ENCODE assay signal across 3 cellular contexts in genomic region chr9:38030658-38031057, GRCh38.
TF ChIP-seq lines count a peak whose summit lies in the region.

No MANE protein-coding gene starts in this region.

TF ChIP-seq in SK-N-SH, 30 proteins besides CTCF, POLR2A, EP300 and RAD21:
- no peak for TF ChIP-seq NFIC (IDR thresholded peaks at IDR 0.05; ENCODE audit: borderline replicate concordance)
- TF ChIP-seq TCF12 (IDR thresholded peaks at IDR 0.05): no peak
- TF ChIP-seq FOXJ3 (CRISPR knock-in tag; IDR thresholded peaks at IDR 0.05): no peak
- no peak for TF ChIP-seq RFX5 (IDR thresholded peaks at IDR 0.05; ENCODE audit: low read length)

TF ChIP-seq in SK-N-SH treated with all-trans-retinoic acid at 6 μM for 48 hours, 23 proteins besides CTCF, POLR2A, EP300 and RAD21:
- TF ChIP-seq POU6F1 (CRISPR knock-in tag; IDR thresholded peaks at IDR 0.05; ENCODE audit: borderline replicate concordance, low read depth) (no peak), ISL1 (CRISPR knock-in tag; IDR thresholded peaks at IDR 0.05) (no peak), CSDC2 (CRISPR knock-in tag; IDR thresholded peaks at IDR 0.05) (no peak), SNAI2 (CRISPR knock-in tag; IDR thresholded peaks at IDR 0.05) (no peak), ZNF565 (CRISPR knock-in tag; conservative IDR thresholded peaks at IDR 0.05; ENCODE audit: low read depth) (no peak), TSHZ2 (CRISPR knock-in tag; IDR thresholded peaks at IDR 0.05) (no peak), ZC3H10 (CRISPR knock-in tag; IDR thresholded peaks at IDR 0.05) (no peak), BACH2 (CRISPR knock-in tag; IDR thresholded peaks at IDR 0.05; ENCODE audit: borderline replicate concordance) (no peak), ZNF8 (CRISPR knock-in tag; IDR thresholded peaks at IDR 0.05) (no peak), TOX (CRISPR knock-in tag; IDR thresholded peaks at IDR 0.05; ENCODE audit: borderline replicate concordance) (no peak), ARNTL (CRISPR knock-in tag; IDR thresholded peaks at IDR 0.05; ENCODE audit: borderline replicate concordance, low read depth) (no peak), ZNF70 (CRISPR knock-in tag; IDR thresholded peaks at IDR 0.05) (no peak), GLIS3 (CRISPR knock-in tag; IDR thresholded peaks at IDR 0.05) (no peak)
- TF ChIP-seq, protein P1, sequence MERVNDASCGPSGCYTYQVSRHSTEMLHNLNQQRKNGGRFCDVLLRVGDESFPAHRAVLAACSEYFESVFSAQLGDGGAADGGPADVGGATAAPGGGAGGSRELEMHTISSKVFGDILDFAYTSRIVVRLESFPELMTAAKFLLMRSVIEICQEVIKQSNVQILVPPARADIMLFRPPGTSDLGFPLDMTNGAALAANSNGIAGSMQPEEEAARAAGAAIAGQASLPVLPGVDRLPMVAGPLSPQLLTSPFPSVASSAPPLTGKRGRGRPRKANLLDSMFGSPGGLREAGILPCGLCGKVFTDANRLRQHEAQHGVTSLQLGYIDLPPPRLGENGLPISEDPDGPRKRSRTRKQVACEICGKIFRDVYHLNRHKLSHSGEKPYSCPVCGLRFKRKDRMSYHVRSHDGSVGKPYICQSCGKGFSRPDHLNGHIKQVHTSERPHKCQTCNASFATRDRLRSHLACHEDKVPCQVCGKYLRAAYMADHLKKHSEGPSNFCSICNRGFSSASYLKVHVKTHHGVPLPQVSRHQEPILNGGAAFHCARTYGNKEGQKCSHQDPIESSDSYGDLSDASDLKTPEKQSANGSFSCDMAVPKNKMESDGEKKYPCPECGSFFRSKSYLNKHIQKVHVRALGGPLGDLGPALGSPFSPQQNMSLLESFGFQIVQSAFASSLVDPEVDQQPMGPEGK (CRISPR knock-in tag; IDR thresholded peaks at IDR 0.05; ENCODE audit: borderline replicate concordance): no peak
TF ChIP-seq in SK-N-SH treated with all-trans-retinoic acid at 6 μM for 48 hours: peak in this region for 0.

TF ChIP-seq in GM12878, 131 proteins besides CTCF, POLR2A, EP300 and RAD21:
- no peak for TF ChIP-seq EED (IDR thresholded peaks at IDR 0.05; ENCODE audit: low read depth)
- TF ChIP-seq ZNF384 (IDR thresholded peaks at IDR 0.05; ENCODE audit: borderline replicate concordance, low read depth, low read length): no peak
- TF ChIP-seq POU2F2 (IDR thresholded peaks at IDR 0.05; ENCODE audit: borderline replicate concordance, low read depth, low read length): no peak
- TF ChIP-seq, protein P2, sequence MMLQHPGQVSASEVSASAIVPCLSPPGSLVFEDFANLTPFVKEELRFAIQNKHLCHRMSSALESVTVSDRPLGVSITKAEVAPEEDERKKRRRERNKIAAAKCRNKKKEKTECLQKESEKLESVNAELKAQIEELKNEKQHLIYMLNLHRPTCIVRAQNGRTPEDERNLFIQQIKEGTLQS (IDR thresholded peaks at IDR 0.05; ENCODE audit: borderline replicate concordance, extremely low read depth, low read depth, low read length): no peak
- TF ChIP-seq SREBF2 (IDR thresholded peaks at IDR 0.05; ENCODE audit: low read length): no peak
- TF ChIP-seq, protein P3, sequence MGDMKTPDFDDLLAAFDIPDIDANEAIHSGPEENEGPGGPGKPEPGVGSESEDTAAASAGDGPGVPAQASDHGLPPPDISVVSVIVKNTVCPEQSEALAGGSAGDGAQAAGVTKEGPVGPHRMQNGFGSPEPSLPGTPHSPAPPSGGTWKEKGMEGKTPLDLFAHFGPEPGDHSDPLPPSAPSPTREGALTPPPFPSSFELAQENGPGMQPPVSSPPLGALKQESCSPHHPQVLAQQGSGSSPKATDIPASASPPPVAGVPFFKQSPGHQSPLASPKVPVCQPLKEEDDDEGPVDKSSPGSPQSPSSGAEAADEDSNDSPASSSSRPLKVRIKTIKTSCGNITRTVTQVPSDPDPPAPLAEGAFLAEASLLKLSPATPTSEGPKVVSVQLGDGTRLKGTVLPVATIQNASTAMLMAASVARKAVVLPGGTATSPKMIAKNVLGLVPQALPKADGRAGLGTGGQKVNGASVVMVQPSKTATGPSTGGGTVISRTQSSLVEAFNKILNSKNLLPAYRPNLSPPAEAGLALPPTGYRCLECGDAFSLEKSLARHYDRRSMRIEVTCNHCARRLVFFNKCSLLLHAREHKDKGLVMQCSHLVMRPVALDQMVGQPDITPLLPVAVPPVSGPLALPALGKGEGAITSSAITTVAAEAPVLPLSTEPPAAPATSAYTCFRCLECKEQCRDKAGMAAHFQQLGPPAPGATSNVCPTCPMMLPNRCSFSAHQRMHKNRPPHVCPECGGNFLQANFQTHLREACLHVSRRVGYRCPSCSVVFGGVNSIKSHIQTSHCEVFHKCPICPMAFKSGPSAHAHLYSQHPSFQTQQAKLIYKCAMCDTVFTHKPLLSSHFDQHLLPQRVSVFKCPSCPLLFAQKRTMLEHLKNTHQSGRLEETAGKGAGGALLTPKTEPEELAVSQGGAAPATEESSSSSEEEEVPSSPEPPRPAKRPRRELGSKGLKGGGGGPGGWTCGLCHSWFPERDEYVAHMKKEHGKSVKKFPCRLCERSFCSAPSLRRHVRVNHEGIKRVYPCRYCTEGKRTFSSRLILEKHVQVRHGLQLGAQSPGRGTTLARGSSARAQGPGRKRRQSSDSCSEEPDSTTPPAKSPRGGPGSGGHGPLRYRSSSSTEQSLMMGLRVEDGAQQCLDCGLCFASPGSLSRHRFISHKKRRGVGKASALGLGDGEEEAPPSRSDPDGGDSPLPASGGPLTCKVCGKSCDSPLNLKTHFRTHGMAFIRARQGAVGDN (IDR thresholded peaks at IDR 0.05): no peak
- TF ChIP-seq USF1 (IDR thresholded peaks at IDR 0.05; ENCODE audit: borderline replicate concordance, extremely low read length, insufficient read depth, low read depth, low read length): no peak
- no peak for TF ChIP-seq SUZ12 (IDR thresholded peaks at IDR 0.05; ENCODE audit: unreplicated experiment)
- TF ChIP-seq, protein P4, sequence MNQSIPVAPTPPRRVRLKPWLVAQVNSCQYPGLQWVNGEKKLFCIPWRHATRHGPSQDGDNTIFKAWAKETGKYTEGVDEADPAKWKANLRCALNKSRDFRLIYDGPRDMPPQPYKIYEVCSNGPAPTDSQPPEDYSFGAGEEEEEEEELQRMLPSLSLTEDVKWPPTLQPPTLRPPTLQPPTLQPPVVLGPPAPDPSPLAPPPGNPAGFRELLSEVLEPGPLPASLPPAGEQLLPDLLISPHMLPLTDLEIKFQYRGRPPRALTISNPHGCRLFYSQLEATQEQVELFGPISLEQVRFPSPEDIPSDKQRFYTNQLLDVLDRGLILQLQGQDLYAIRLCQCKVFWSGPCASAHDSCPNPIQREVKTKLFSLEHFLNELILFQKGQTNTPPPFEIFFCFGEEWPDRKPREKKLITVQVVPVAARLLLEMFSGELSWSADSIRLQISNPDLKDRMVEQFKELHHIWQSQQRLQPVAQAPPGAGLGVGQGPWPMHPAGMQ (IDR thresholded peaks at IDR 0.05; ENCODE audit: borderline replicate concordance): no peak
- TF ChIP-seq GABPA (IDR thresholded peaks at IDR 0.05; ENCODE audit: low read depth): no peak
- no peak for TF ChIP-seq HCFC1 (IDR thresholded peaks at IDR 0.05; ENCODE audit: low read length)
- TF ChIP-seq ETV6 (conservative IDR thresholded peaks at IDR 0.05 in 1 of 2, IDR thresholded peaks at IDR 0.05 in 1 of 2; ENCODE audit: borderline replicate concordance in 1 of 2, low read depth in 1 of 2): no peak
- no peak for TF ChIP-seq CBX5 (IDR thresholded peaks at IDR 0.05; ENCODE audit: low read depth)
- TF ChIP-seq, protein P5, sequence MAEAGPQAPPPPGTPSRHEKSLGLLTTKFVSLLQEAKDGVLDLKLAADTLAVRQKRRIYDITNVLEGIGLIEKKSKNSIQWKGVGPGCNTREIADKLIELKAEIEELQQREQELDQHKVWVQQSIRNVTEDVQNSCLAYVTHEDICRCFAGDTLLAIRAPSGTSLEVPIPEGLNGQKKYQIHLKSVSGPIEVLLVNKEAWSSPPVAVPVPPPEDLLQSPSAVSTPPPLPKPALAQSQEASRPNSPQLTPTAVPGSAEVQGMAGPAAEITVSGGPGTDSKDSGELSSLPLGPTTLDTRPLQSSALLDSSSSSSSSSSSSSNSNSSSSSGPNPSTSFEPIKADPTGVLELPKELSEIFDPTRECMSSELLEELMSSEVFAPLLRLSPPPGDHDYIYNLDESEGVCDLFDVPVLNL (IDR thresholded peaks at IDR 0.05; ENCODE audit: low read depth, low read length): no peak
- no peak for TF ChIP-seq MEF2B (IDR thresholded peaks at IDR 0.05; ENCODE audit: partially characterized antibody, poor library complexity, severe bottlenecking)
- no peak for TF ChIP-seq FOXK2 (IDR thresholded peaks at IDR 0.05)
- TF ChIP-seq SRF (IDR thresholded peaks at IDR 0.05; ENCODE audit: low read depth in 2 of 2, low read length in 2 of 2): no peak
- TF ChIP-seq, protein P6, sequence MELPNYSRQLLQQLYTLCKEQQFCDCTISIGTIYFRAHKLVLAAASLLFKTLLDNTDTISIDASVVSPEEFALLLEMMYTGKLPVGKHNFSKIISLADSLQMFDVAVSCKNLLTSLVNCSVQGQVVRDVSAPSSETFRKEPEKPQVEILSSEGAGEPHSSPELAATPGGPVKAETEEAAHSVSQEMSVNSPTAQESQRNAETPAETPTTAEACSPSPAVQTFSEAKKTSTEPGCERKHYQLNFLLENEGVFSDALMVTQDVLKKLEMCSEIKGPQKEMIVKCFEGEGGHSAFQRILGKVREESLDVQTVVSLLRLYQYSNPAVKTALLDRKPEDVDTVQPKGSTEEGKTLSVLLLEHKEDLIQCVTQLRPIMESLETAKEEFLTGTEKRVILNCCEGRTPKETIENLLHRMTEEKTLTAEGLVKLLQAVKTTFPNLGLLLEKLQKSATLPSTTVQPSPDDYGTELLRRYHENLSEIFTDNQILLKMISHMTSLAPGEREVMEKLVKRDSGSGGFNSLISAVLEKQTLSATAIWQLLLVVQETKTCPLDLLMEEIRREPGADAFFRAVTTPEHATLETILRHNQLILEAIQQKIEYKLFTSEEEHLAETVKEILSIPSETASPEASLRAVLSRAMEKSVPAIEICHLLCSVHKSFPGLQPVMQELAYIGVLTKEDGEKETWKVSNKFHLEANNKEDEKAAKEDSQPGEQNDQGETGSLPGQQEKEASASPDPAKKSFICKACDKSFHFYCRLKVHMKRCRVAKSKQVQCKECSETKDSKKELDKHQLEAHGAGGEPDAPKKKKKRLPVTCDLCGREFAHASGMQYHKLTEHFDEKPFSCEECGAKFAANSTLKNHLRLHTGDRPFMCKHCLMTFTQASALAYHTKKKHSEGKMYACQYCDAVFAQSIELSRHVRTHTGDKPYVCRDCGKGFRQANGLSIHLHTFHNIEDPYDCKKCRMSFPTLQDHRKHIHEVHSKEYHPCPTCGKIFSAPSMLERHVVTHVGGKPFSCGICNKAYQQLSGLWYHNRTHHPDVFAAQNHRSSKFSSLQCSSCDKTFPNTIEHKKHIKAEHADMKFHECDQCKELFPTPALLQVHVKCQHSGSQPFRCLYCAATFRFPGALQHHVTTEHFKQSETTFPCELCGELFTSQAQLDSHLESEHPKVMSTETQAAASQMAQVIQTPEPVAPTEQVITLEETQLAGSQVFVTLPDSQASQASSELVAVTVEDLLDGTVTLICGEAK (IDR thresholded peaks at IDR 0.05; ENCODE audit: borderline replicate concordance): no peak
